In genomic region chr4:182144621-182145359, GRCh38 we compare ENCODE assay signal across 8 cellular contexts.
DNase-seq lines count a peak whose midpoint lies in the region; TF ChIP-seq lines count a peak whose summit lies in the region.

No MANE protein-coding gene starts in this region.

- peaks cover 29% of the 10 kb centered on the region for H3K27me3 Mint-ChIP-seq in mesothelial cell of epicardium (ENCODE audit: low read depth)

- no peaks in the 10 kb centered on the region for H3K36me3 ChIP-seq in HUES64 (ENCODE audit: insufficient read depth, low read length)

- peak overlapping the region; percentile 95 for H3K4me3 Mint-ChIP-seq in mesothelial cell of epicardium

- H3K4me3 ChIP-seq in HUES64 (ENCODE audit: low read length) (peak overlapping the region; percentile 89), choroid plexus epithelial cell (ENCODE audit: low read depth, low read length) (peak overlapping the region; percentile 79)

- H3K27me3 ChIP-seq in HUES64 (ENCODE audit: insufficient read depth, low read length): peaks cover 29% of the 10 kb centered on the region

- H3K36me3 Mint-ChIP-seq in mesothelial cell of epicardium: no peaks in the 10 kb centered on the region

- no peaks in the 10 kb centered on the region for H3K9me3 ChIP-seq in HUES64 (ENCODE audit: insufficient read depth, low read depth, low read length)

- H3K27ac ChIP-seq in HUES64 (ENCODE audit: low read depth, low read length): peak overlapping the region; percentile 95

- H3K27ac Mint-ChIP-seq in mesothelial cell of epicardium: peak overlapping the region; percentile 97

- H3K9ac ChIP-seq in HUES64 (ENCODE audit: low read depth, low read length): peak overlapping the region; percentile 83

- DNase-seq in activated CD4-positive, alpha-beta T cell treated with anti-CD3 and anti-CD28 coated beads for 48 hours: peak; percentile 2
- no peak for DNase-seq in activated CD4-positive, alpha-beta T cell treated with anti-CD3 and anti-CD28 coated beads, Interleukin-2, amount 50 U/mL, for 48 hours
- DNase-seq in choroid plexus epithelial cell (ENCODE audit: low read depth) (no peak), mesothelial cell of epicardium (ENCODE audit: low spot score in 2 of 2, unreplicated experiment in 2 of 2) (peak in 1 of 2 experiments; percentile 57), NCI-H510A treated with DMSO at 0.1 percent for 48 hours (lab: John Stamatoyannopoulos, UW) (no peak), OCI-M2 (lab: John Stamatoyannopoulos, UW; ENCODE audit: unreplicated experiment) (no peak), LoVo (ENCODE audit: low spot score) (no peak)

- TF ChIP-seq CTCF in choroid plexus epithelial cell (conservative IDR thresholded peaks at IDR 0.05; ENCODE audit: low read depth, low read length): no peak
- TF ChIP-seq CTCF in mesothelial cell of epicardium (IDR thresholded peaks at IDR 0.05; ENCODE audit: unreplicated experiment): no peak

- under 1% methylated on average over 95 of the region's 95 CpGs for WGBS in HUES64

- peaks cover 56% of the 10 kb centered on the region for H3K4me1 Mint-ChIP-seq in mesothelial cell of epicardium

- no peaks in the 10 kb centered on the region for H3K9me3 Mint-ChIP-seq in mesothelial cell of epicardium

- peaks cover 58% of the 10 kb centered on the region for H3K4me1 ChIP-seq in HUES64 (ENCODE audit: insufficient read depth, low read length)
